ENCODE assay signal across 8 cellular contexts in genomic region chr13:24161010-24161775, GRCh38. TPM values are rescaled to one million over a fixed set of nuclear protein-coding genes. Genes with fewer than 3 reads are reported as not detected.
A peak's percentile ranks its signal among the peaks of the same experiment; 100 is the strongest.
DNase-seq lines count a peak whose midpoint lies in the region; ATAC-seq lines count a peak whose summit lies in the region.

No MANE protein-coding gene starts in this region.

- POLR2A ChIA-PET in activated CD4-positive, alpha-beta T cell treated with anti-CD3 and anti-CD28 coated beads, Interleukin-2, amount 10 ng/mL, durations not matched to agents 7 days and 5 days (lab: Charles Lee): no interaction called here

- peaks cover 0 to 8% of the 10 kb centered on the region in 2 donors for H3K27me3 ChIP-seq in mucosa of rectum (ENCODE audit: control insufficient read depth in 2 of 2, insufficient read depth in 2 of 2, low read length in 2 of 2)

- peaks cover 9 to 10% of the 10 kb centered on the region in 2 donors for H3K36me3 ChIP-seq in mucosa of rectum (ENCODE audit: control insufficient read depth in 2 of 2, insufficient read depth in 2 of 2, low read length in 2 of 2)

- H3K4me1 ChIP-seq in mucosa of rectum (ENCODE audit: control insufficient read depth in 2 of 2, insufficient read depth in 2 of 2, low read length in 2 of 2): peaks cover 13 to 17% of the 10 kb centered on the region in 2 donors

- DNase-seq in ELR (ENCODE audit: low read depth) (peak; percentile 56), M059J (ENCODE audit: low read depth) (peak; percentile 22), mucosa of gallbladder (ENCODE audit: low spot score) (no peak)
- peak; percentile 50 for DNase-seq in activated CD4-positive, alpha-beta T cell treated with anti-CD3 and anti-CD28 coated beads, Interleukin-2, amount 10 ng/mL, durations not matched to agents 7 days and 5 days
- peak; percentile 15 to 37 (median 31) for DNase-seq in effector memory CD8-positive, alpha-beta T cell
- peak; percentile 33 to 77 for DNase-seq in stimulated activated effector memory CD8-positive, alpha-beta T cell treated with anti-CD3 and anti-CD28 coated beads, Interleukin-12 subunit alpha, Interleukin-12 subunit beta, amount 100 ng/mL, for 72 hours (ENCODE audit: low spot score in 2 of 2)

- peaks cover 5% of the 10 kb centered on the region for H3K36me3 Mint-ChIP-seq in activated CD4-positive, alpha-beta T cell treated with anti-CD3 and anti-CD28 coated beads, Interleukin-2, amount 10 ng/mL, durations not matched to agents 7 days and 5 days (ENCODE audit: low read depth)
- no peaks in the 10 kb centered on the region for H3K36me3 Mint-ChIP-seq in effector memory CD8-positive, alpha-beta T cell (ENCODE audit: insufficient read depth)
- peaks cover 21% of the 10 kb centered on the region for H3K36me3 Mint-ChIP-seq in stimulated activated effector memory CD8-positive, alpha-beta T cell treated with anti-CD3 and anti-CD28 coated beads, Interleukin-12 subunit alpha, Interleukin-12 subunit beta, amount 100 ng/mL, for 72 hours

- H3K4me3 Mint-ChIP-seq in activated CD4-positive, alpha-beta T cell treated with anti-CD3 and anti-CD28 coated beads, Interleukin-2, amount 10 ng/mL, durations not matched to agents 7 days and 5 days: peak overlapping the region; percentile 82
- peak overlapping the region; percentile 87 for H3K4me3 Mint-ChIP-seq in effector memory CD8-positive, alpha-beta T cell
- H3K4me3 Mint-ChIP-seq in stimulated activated effector memory CD8-positive, alpha-beta T cell treated with anti-CD3 and anti-CD28 coated beads, Interleukin-12 subunit alpha, Interleukin-12 subunit beta, amount 100 ng/mL, for 72 hours: peak overlapping the region; percentile 74

- peak; percentile 36 for ATAC-seq in GM21737 (IDR thresholded peaks at IDR 0.05; ENCODE audit: unreplicated experiment)
- ATAC-seq in effector memory CD8-positive, alpha-beta T cell (replicated peaks): peak; percentile 59
- ATAC-seq in stimulated activated effector memory CD8-positive, alpha-beta T cell treated with anti-CD3 and anti-CD28 coated beads, Interleukin-12 subunit alpha, Interleukin-12 subunit beta, amount 100 ng/mL, for 72 hours: peak; percentile 79

- H3K27me3 Mint-ChIP-seq in activated CD4-positive, alpha-beta T cell treated with anti-CD3 and anti-CD28 coated beads, Interleukin-2, amount 10 ng/mL, durations not matched to agents 7 days and 5 days: peaks cover 9% of the 10 kb centered on the region
- peaks cover 5 to 12% of the 10 kb centered on the region in 2 donors for H3K27me3 Mint-ChIP-seq in effector memory CD8-positive, alpha-beta T cell

- H3K27ac Mint-ChIP-seq in activated CD4-positive, alpha-beta T cell treated with anti-CD3 and anti-CD28 coated beads, Interleukin-2, amount 10 ng/mL, durations not matched to agents 7 days and 5 days: peak overlapping the region; percentile 65
- peak overlapping the region in 1 of 2 donors; percentile 79 for H3K27ac Mint-ChIP-seq in effector memory CD8-positive, alpha-beta T cell
- H3K27ac Mint-ChIP-seq in stimulated activated effector memory CD8-positive, alpha-beta T cell treated with anti-CD3 and anti-CD28 coated beads, Interleukin-12 subunit alpha, Interleukin-12 subunit beta, amount 100 ng/mL, for 72 hours: peak overlapping the region; percentile 77

- H3K9ac ChIP-seq in mucosa of rectum (ENCODE audit: low read depth in 1 of 2, low read length in 2 of 2): peak overlapping the region; percentile 82 to 93

- peaks cover 23% of the 10 kb centered on the region for H3K4me1 Mint-ChIP-seq in activated CD4-positive, alpha-beta T cell treated with anti-CD3 and anti-CD28 coated beads, Interleukin-2, amount 10 ng/mL, durations not matched to agents 7 days and 5 days
- peaks cover 11 to 16% of the 10 kb centered on the region in 2 donors for H3K4me1 Mint-ChIP-seq in effector memory CD8-positive, alpha-beta T cell (ENCODE audit: low read depth in 2 of 2)
- H3K4me1 Mint-ChIP-seq in stimulated activated effector memory CD8-positive, alpha-beta T cell treated with anti-CD3 and anti-CD28 coated beads, Interleukin-12 subunit alpha, Interleukin-12 subunit beta, amount 100 ng/mL, for 72 hours: peaks cover 47% of the 10 kb centered on the region

- H3K4me3 ChIP-seq in mucosa of rectum (ENCODE audit: low read length in 2 of 2): peak overlapping the region; percentile 88 to 90

- H3K27ac ChIP-seq in mucosa of rectum (ENCODE audit: low read depth in 2 of 2, low read length in 2 of 2): peak overlapping the region; percentile 87 to 88

- H3K9me3 ChIP-seq in mucosa of rectum (ENCODE audit: control insufficient read depth in 2 of 2, low read length in 2 of 2): no peaks in the 10 kb centered on the region

- CTCF ChIA-PET in activated CD4-positive, alpha-beta T cell treated with anti-CD3 and anti-CD28 coated beads, Interleukin-2, amount 10 ng/mL, durations not matched to agents 7 days and 5 days (lab: Charles Lee): interaction anchor here (0.8 to 1.2 kb wide), 2 partner anchors 33 to 68 kb away, joined by 3 read pairs; no protein-coding TSS in a partner anchor

- H3K9me3 Mint-ChIP-seq in activated CD4-positive, alpha-beta T cell treated with anti-CD3 and anti-CD28 coated beads, Interleukin-2, amount 10 ng/mL, durations not matched to agents 7 days and 5 days: no peaks in the 10 kb centered on the region
- H3K9me3 Mint-ChIP-seq in effector memory CD8-positive, alpha-beta T cell: no peaks in the 10 kb centered on the region
- H3K9me3 Mint-ChIP-seq in stimulated activated effector memory CD8-positive, alpha-beta T cell treated with anti-CD3 and anti-CD28 coated beads, Interleukin-12 subunit alpha, Interleukin-12 subunit beta, amount 100 ng/mL, for 72 hours: no peaks in the 10 kb centered on the region

RNA-seq across cellular contexts. Expression of gene SPATA13, which starts 0.7 kb away (rescaled TPM):
- total RNA-seq in M059J (2014; rRNA removed; shearing (Covaris generic)): 4.1 and 7.1 TPM in 2 replicates
- 10 to 100 TPM; 68.4 to 72.6 TPM for total RNA-seq in activated CD4-positive, alpha-beta T cell treated with anti-CD3 and anti-CD28 coated beads, Interleukin-2, amount 10 ng/mL, durations not matched to agents 7 days and 5 days
- total RNA-seq in mucosa of gallbladder: 52.7 TPM
